Comparison of ENCODE assay signal across 1 cellular context in the genomic region with DNA sequence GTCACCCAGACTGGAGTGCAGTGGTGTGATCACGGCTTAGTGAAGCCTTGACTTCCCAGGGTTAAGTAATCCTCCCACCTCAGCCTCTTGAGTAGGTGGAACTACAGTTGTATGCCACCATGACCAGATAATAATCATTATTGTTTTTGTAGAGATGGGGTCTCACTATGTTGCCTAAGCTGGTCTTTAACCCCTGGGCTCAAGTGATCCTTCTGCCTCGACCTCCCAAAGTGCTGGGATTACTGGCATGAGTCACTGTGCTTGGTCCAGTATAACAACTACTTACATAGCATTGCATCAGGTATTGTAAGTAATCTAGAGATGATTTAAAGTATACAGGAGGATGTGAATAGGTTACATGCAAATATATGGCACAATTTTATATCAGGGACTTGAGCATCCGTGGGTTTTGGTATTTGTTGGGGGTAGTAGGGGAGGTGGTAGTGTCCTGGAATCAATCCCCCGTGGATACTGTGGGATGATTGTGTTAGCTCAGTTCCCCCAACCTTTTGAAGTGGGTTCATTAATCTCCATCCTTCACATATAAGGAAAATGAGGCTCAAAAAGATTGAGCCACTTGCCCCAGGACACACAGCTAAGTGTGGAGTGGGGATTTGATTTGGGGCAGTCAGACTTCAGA.
TF ChIP-seq lines count a peak whose summit lies in the region.

No MANE protein-coding gene starts in this region.

TF ChIP-seq in K562, 482 proteins besides CTCF, POLR2A, EP300 and RAD21 (continued from another document and continues in another):
- TF ChIP-seq, protein P1, sequence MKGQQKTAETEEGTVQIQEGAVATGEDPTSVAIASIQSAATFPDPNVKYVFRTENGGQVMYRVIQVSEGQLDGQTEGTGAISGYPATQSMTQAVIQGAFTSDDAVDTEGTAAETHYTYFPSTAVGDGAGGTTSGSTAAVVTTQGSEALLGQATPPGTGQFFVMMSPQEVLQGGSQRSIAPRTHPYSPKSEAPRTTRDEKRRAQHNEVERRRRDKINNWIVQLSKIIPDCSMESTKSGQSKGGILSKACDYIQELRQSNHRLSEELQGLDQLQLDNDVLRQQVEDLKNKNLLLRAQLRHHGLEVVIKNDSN (CRISPR knock-in tag; IDR thresholded peaks at IDR 0.05), result no peak
- TF ChIP-seq ZNF253 (CRISPR knock-in tag; conservative IDR thresholded peaks at IDR 0.05) (no peak), GABPB1 (CRISPR knock-in tag; IDR thresholded peaks at IDR 0.05) (no peak), ELF2 (CRISPR knock-in tag; IDR thresholded peaks at IDR 0.05) (0 out of 2 replicates have a peak, but pooled peaks have one; percentile 40), TEAD4 (IDR thresholded peaks at IDR 0.05; ENCODE audit: low read length) (no peak), TEAD4 (CRISPR knock-in tag; IDR thresholded peaks at IDR 0.05; ENCODE audit: borderline replicate concordance) (no peak), HNRNPH1 (optimal IDR thresholded peaks at IDR 0.05; ENCODE audit: low read depth, low read length) (no peak), HMG20A (CRISPR knock-in tag; conservative IDR thresholded peaks at IDR 0.05) (no peak), ZNF699 (CRISPR knock-in tag; IDR thresholded peaks at IDR 0.05; ENCODE audit: insufficient replicate concordance) (no peak), CC2D1A (IDR thresholded peaks at IDR 0.05) (no peak), MCM3 (IDR thresholded peaks at IDR 0.05) (no peak), ZNF197 (CRISPR knock-in tag; IDR thresholded peaks at IDR 0.05; ENCODE audit: low read depth) (peak; percentile 79; the same call in 1 of the 2 replicates), NFXL1 (CRISPR knock-in tag; IDR thresholded peaks at IDR 0.05) (no peak), EHMT2 (IDR thresholded peaks at IDR 0.05) (no peak), ETS2 (tag; IDR thresholded peaks at IDR 0.05; ENCODE audit: borderline replicate concordance, poor library complexity, severe bottlenecking) (no peak), CREB1 (IDR thresholded peaks at IDR 0.05) (no peak), CREB1 (CRISPR knock-in tag; IDR thresholded peaks at IDR 0.05) (no peak), POU5F1 (IDR thresholded peaks at IDR 0.05; ENCODE audit: borderline replicate concordance, low read depth, low read length, partially characterized antibody) (no peak), ESRRB (CRISPR knock-in tag; IDR thresholded peaks at IDR 0.05; ENCODE audit: borderline replicate concordance) (no peak), U2AF2 (optimal IDR thresholded peaks at IDR 0.05; ENCODE audit: low read depth, low read length) (no peak), ZNF239 (CRISPR knock-in tag; IDR thresholded peaks at IDR 0.05) (no peak), SRSF1 (IDR thresholded peaks at IDR 0.05; ENCODE audit: low read depth, low read length) (no peak), TRIM24 (IDR thresholded peaks at IDR 0.05) (peak; percentile 62 to 89; a peak in 2 of 4 replicates), LCOR (CRISPR knock-in tag; IDR thresholded peaks at IDR 0.05) (no peak), GTF2F1 (IDR thresholded peaks at IDR 0.05; ENCODE audit: low read depth, low read length) (no peak), TEAD2 (tag; IDR thresholded peaks at IDR 0.05) (no peak), ZNF436 (CRISPR knock-in tag; IDR thresholded peaks at IDR 0.05) (no peak), NR4A1 (CRISPR knock-in tag; IDR thresholded peaks at IDR 0.05) (no peak), NR4A1 (tag; IDR thresholded peaks at IDR 0.05) (peak; percentile 59; the same call in 1 of the 2 replicates), ZNF316 (IDR thresholded peaks at IDR 0.05) (no peak)
- TF ChIP-seq, protein P2, sequence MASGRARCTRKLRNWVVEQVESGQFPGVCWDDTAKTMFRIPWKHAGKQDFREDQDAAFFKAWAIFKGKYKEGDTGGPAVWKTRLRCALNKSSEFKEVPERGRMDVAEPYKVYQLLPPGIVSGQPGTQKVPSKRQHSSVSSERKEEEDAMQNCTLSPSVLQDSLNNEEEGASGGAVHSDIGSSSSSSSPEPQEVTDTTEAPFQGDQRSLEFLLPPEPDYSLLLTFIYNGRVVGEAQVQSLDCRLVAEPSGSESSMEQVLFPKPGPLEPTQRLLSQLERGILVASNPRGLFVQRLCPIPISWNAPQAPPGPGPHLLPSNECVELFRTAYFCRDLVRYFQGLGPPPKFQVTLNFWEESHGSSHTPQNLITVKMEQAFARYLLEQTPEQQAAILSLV (tag; IDR thresholded peaks at IDR 0.05), result no peak
- TF ChIP-seq, protein P3, sequence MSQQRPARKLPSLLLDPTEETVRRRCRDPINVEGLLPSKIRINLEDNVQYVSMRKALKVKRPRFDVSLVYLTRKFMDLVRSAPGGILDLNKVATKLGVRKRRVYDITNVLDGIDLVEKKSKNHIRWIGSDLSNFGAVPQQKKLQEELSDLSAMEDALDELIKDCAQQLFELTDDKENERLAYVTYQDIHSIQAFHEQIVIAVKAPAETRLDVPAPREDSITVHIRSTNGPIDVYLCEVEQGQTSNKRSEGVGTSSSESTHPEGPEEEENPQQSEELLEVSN (IDR thresholded peaks at IDR 0.05; ENCODE audit: borderline replicate concordance in 1 of 2, extremely low read depth in 1 of 2, insufficient read depth in 1 of 2, insufficient read length in 1 of 2, low read depth in 1 of 2, low read length in 1 of 2, poor library complexity in 1 of 2, severe bottlenecking in 1 of 2), result no peak
- TF ChIP-seq, protein P4, sequence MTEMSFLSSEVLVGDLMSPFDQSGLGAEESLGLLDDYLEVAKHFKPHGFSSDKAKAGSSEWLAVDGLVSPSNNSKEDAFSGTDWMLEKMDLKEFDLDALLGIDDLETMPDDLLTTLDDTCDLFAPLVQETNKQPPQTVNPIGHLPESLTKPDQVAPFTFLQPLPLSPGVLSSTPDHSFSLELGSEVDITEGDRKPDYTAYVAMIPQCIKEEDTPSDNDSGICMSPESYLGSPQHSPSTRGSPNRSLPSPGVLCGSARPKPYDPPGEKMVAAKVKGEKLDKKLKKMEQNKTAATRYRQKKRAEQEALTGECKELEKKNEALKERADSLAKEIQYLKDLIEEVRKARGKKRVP (CRISPR knock-in tag; IDR thresholded peaks at IDR 0.05), result peak; percentile 84
- TF ChIP-seq, protein P5, sequence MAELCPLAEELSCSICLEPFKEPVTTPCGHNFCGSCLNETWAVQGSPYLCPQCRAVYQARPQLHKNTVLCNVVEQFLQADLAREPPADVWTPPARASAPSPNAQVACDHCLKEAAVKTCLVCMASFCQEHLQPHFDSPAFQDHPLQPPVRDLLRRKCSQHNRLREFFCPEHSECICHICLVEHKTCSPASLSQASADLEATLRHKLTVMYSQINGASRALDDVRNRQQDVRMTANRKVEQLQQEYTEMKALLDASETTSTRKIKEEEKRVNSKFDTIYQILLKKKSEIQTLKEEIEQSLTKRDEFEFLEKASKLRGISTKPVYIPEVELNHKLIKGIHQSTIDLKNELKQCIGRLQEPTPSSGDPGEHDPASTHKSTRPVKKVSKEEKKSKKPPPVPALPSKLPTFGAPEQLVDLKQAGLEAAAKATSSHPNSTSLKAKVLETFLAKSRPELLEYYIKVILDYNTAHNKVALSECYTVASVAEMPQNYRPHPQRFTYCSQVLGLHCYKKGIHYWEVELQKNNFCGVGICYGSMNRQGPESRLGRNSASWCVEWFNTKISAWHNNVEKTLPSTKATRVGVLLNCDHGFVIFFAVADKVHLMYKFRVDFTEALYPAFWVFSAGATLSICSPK (IDR thresholded peaks at IDR 0.05; ENCODE audit: borderline replicate concordance), result no peak
- TF ChIP-seq, protein P6, sequence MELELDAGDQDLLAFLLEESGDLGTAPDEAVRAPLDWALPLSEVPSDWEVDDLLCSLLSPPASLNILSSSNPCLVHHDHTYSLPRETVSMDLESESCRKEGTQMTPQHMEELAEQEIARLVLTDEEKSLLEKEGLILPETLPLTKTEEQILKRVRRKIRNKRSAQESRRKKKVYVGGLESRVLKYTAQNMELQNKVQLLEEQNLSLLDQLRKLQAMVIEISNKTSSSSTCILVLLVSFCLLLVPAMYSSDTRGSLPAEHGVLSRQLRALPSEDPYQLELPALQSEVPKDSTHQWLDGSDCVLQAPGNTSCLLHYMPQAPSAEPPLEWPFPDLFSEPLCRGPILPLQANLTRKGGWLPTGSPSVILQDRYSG (tag; conservative IDR thresholded peaks at IDR 0.05; ENCODE audit: low read depth), result no peak
- TF ChIP-seq, protein P7, sequence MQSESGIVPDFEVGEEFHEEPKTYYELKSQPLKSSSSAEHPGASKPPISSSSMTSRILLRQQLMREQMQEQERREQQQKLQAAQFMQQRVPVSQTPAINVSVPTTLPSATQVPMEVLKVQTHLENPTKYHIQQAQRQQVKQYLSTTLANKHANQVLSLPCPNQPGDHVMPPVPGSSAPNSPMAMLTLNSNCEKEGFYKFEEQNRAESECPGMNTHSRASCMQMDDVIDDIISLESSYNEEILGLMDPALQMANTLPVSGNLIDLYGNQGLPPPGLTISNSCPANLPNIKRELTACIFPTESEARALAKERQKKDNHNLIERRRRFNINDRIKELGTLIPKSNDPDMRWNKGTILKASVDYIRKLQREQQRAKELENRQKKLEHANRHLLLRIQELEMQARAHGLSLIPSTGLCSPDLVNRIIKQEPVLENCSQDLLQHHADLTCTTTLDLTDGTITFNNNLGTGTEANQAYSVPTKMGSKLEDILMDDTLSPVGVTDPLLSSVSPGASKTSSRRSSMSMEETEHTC (IDR thresholded peaks at IDR 0.05), result no peak
- TF ChIP-seq, protein P8, sequence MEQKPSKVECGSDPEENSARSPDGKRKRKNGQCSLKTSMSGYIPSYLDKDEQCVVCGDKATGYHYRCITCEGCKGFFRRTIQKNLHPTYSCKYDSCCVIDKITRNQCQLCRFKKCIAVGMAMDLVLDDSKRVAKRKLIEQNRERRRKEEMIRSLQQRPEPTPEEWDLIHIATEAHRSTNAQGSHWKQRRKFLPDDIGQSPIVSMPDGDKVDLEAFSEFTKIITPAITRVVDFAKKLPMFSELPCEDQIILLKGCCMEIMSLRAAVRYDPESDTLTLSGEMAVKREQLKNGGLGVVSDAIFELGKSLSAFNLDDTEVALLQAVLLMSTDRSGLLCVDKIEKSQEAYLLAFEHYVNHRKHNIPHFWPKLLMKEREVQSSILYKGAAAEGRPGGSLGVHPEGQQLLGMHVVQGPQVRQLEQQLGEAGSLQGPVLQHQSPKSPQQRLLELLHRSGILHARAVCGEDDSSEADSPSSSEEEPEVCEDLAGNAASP (IDR thresholded peaks at IDR 0.05), result no peak
- TF ChIP-seq, protein P9, sequence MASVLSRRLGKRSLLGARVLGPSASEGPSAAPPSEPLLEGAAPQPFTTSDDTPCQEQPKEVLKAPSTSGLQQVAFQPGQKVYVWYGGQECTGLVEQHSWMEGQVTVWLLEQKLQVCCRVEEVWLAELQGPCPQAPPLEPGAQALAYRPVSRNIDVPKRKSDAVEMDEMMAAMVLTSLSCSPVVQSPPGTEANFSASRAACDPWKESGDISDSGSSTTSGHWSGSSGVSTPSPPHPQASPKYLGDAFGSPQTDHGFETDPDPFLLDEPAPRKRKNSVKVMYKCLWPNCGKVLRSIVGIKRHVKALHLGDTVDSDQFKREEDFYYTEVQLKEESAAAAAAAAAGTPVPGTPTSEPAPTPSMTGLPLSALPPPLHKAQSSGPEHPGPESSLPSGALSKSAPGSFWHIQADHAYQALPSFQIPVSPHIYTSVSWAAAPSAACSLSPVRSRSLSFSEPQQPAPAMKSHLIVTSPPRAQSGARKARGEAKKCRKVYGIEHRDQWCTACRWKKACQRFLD (CRISPR knock-in tag; IDR thresholded peaks at IDR 0.05), result 0 out of 2 replicates have a peak, but pooled peaks have one; percentile 30
- TF ChIP-seq, protein P10, sequence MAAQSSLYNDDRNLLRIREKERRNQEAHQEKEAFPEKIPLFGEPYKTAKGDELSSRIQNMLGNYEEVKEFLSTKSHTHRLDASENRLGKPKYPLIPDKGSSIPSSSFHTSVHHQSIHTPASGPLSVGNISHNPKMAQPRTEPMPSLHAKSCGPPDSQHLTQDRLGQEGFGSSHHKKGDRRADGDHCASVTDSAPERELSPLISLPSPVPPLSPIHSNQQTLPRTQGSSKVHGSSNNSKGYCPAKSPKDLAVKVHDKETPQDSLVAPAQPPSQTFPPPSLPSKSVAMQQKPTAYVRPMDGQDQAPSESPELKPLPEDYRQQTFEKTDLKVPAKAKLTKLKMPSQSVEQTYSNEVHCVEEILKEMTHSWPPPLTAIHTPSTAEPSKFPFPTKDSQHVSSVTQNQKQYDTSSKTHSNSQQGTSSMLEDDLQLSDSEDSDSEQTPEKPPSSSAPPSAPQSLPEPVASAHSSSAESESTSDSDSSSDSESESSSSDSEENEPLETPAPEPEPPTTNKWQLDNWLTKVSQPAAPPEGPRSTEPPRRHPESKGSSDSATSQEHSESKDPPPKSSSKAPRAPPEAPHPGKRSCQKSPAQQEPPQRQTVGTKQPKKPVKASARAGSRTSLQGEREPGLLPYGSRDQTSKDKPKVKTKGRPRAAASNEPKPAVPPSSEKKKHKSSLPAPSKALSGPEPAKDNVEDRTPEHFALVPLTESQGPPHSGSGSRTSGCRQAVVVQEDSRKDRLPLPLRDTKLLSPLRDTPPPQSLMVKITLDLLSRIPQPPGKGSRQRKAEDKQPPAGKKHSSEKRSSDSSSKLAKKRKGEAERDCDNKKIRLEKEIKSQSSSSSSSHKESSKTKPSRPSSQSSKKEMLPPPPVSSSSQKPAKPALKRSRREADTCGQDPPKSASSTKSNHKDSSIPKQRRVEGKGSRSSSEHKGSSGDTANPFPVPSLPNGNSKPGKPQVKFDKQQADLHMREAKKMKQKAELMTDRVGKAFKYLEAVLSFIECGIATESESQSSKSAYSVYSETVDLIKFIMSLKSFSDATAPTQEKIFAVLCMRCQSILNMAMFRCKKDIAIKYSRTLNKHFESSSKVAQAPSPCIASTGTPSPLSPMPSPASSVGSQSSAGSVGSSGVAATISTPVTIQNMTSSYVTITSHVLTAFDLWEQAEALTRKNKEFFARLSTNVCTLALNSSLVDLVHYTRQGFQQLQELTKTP (IDR thresholded peaks at IDR 0.05; ENCODE audit: low read depth in 1 of 2, partially characterized antibody in 2 of 2), result no peak
- TF ChIP-seq, protein P11, sequence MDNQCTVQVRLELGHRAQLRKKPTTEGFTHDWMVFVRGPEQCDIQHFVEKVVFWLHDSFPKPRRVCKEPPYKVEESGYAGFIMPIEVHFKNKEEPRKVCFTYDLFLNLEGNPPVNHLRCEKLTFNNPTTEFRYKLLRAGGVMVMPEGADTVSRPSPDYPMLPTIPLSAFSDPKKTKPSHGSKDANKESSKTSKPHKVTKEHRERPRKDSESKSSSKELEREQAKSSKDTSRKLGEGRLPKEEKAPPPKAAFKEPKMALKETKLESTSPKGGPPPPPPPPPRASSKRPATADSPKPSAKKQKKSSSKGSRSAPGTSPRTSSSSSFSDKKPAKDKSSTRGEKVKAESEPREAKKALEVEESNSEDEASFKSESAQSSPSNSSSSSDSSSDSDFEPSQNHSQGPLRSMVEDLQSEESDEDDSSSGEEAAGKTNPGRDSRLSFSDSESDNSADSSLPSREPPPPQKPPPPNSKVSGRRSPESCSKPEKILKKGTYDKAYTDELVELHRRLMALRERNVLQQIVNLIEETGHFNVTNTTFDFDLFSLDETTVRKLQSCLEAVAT (IDR thresholded peaks at IDR 0.05), result no peak
- TF ChIP-seq, protein P12, sequence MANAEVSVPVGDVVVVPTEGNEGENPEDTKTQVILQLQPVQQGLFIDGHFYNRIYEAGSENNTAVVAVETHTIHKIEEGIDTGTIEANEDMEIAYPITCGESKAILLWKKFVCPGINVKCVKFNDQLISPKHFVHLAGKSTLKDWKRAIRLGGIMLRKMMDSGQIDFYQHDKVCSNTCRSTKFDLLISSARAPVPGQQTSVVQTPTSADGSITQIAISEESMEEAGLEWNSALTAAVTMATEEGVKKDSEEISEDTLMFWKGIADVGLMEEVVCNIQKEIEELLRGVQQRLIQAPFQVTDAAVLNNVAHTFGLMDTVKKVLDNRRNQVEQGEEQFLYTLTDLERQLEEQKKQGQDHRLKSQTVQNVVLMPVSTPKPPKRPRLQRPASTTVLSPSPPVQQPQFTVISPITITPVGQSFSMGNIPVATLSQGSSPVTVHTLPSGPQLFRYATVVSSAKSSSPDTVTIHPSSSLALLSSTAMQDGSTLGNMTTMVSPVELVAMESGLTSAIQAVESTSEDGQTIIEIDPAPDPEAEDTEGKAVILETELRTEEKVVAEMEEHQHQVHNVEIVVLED (CRISPR knock-in tag; IDR thresholded peaks at IDR 0.05), result no peak
